ENCODE assay signal across 7 cellular contexts in genomic region chr13:68272652-68273051, GRCh38.
"Had no signal": no experiment of that assay in that cellular context is flagged by ENCODE, and none has a peak within 500 bp of the region (broad histone marks: within the 10 kb centered on the region; RNA-seq: fewer than 3 reads in every experiment).

No MANE protein-coding gene starts in this region.

- FAIRE-seq: HepG2, HTR-8/SVneo, K562 had no signal

- H3K4me3 ChIP-seq: K562 had no signal

- H3K27ac ChIP-seq: HL-60 had no signal

- ATAC-seq: HepG2, K562 had no signal

- DNase-seq: IMR-90, KBM-7, KG1 had no signal
